ENCODE assay signal across 22 cellular contexts in the genomic region with DNA sequence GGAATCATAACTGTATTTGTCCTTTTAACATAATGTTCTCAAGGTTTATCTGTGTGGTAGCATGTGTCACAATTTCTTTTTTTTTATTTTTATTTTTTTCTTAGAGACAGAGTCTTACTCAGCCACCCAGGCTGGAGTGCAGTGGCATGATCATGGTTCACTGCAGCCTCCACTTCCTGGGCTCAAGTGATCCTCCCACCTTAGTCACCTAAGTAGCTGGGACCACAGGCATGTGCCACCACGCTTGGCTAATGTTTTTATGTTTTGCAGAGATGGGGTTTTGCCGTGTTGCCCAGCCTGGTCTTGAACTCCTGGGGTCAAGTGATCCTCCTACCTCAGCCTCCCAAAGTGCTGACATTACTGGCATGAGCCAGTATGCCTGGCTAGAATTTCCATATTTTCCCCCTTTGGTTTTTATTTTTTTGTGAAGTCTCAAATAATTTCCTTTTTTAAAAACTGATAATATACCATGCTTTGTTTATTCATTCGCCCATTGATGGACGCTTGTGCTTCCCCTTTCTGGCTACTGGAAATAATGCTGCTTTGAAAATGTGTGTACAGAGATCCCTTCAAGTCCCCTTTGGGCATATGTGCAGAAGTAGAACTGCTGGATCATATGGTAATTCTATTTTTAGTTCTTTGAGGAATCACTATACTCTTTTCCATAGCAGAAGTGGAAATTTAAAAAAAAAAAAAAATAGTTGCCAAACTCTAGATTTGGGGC. TPM values are rescaled to one million over a fixed set of nuclear protein-coding genes. Genes with fewer than 3 reads are reported as not detected.
A peak's percentile ranks its signal among the peaks of the same experiment; 100 is the strongest.
DNase-seq lines count a peak whose midpoint lies in the region; ATAC-seq and TF ChIP-seq lines count a peak whose summit lies in the region.
"Had no signal": no experiment of that assay in that cellular context is flagged by ENCODE, and none has a peak within 500 bp of the region (broad histone marks: within the 10 kb centered on the region; RNA-seq: fewer than 3 reads in every experiment).

No MANE protein-coding gene starts in this region.

- TF ChIP-seq CTCF in right atrium auricular region (IDR thresholded peaks at IDR 0.05): no peak
- TF ChIP-seq CTCF in RWPE2 (IDR thresholded peaks at IDR 0.05; ENCODE audit: poor library complexity, severe bottlenecking): no peak
- no peak for TF ChIP-seq CTCF in type B pancreatic cell (conservative IDR thresholded peaks at IDR 0.05)

- H3K27ac ChIP-seq in right atrium auricular region: peak overlapping the region; percentile 73 to 93
- H3K27ac ChIP-seq in RWPE2 (ENCODE audit: poor library complexity, severe bottlenecking): no peak overlapping the region
- H3K27ac ChIP-seq: upper lobe of left lung had no signal

- no peaks in the 10 kb centered on the region for H3K9me3 ChIP-seq in right atrium auricular region
- no peaks in the 10 kb centered on the region for H3K9me3 ChIP-seq in RWPE2 (ENCODE audit: severe bottlenecking)
- H3K9me3 ChIP-seq: HAP-1, upper lobe of left lung had no signal

- H3K9me3 Mint-ChIP-seq in type B pancreatic cell: no peaks in the 10 kb centered on the region
- no peaks in the 10 kb centered on the region for H3K9me3 Mint-ChIP-seq in activated T-helper 17 cell treated with anti-CD3 and anti-CD28 coated beads, Interleukin-2, amount 50 U/mL, for 72 hours
- H3K9me3 Mint-ChIP-seq: effector memory CD8-positive, alpha-beta T cell; stimulated activated naive CD8-positive, alpha-beta T cell treated with anti-CD3 and anti-CD28 coated beads, Interleukin-15, Interleukin-2, amounts not matched to agents 100 ng/mL and 50 ng/mL, for 24 hours had no signal

- H3K4me1 Mint-ChIP-seq in type B pancreatic cell (ENCODE audit: unreplicated experiment): peaks cover 15% of the 10 kb centered on the region
- no peaks in the 10 kb centered on the region for H3K4me1 Mint-ChIP-seq in activated T-helper 17 cell treated with anti-CD3 and anti-CD28 coated beads, Interleukin-2, amount 50 U/mL, for 72 hours
- H3K4me1 Mint-ChIP-seq: CD4-positive, alpha-beta memory T cell had no signal

- H3K27ac Mint-ChIP-seq in type B pancreatic cell: peak overlapping the region; percentile 20
- no peak overlapping the region for H3K27ac Mint-ChIP-seq in activated T-helper 17 cell treated with anti-CD3 and anti-CD28 coated beads, Interleukin-2, amount 50 U/mL, for 72 hours
- H3K27ac Mint-ChIP-seq: CD4-positive, alpha-beta memory T cell; effector memory CD8-positive, alpha-beta T cell; stimulated activated naive CD8-positive, alpha-beta T cell treated with anti-CD3 and anti-CD28 coated beads, Interleukin-15, Interleukin-2, amounts not matched to agents 100 ng/mL and 50 ng/mL, for 24 hours had no signal

- no peaks in the 10 kb centered on the region for H3K27me3 Mint-ChIP-seq in type B pancreatic cell
- peaks cover 7% of the 10 kb centered on the region for H3K27me3 Mint-ChIP-seq in activated T-helper 17 cell treated with anti-CD3 and anti-CD28 coated beads, Interleukin-2, amount 50 U/mL, for 72 hours
- H3K27me3 Mint-ChIP-seq: stimulated activated naive CD8-positive, alpha-beta T cell treated with anti-CD3 and anti-CD28 coated beads, Interleukin-15, Interleukin-2, amounts not matched to agents 100 ng/mL and 50 ng/mL, for 24 hours had no signal

- H3K4me3 ChIP-seq in right atrium auricular region (no peak overlapping the region), RWPE2 (ENCODE audit: severe bottlenecking) (no peak overlapping the region)
- H3K4me3 ChIP-seq: HAP-1, upper lobe of left lung had no signal

- DNase-seq in right atrium auricular region (ENCODE audit: low spot score) (no peak), left cardiac atrium (no peak), RWPE2 (ENCODE audit: low spot score) (no peak), foreskin melanocyte (peak; percentile 84), type B pancreatic cell (ENCODE audit: extremely low spot score, unreplicated experiment) (no peak), NK-92 (lab: John Stamatoyannopoulos, UW; ENCODE audit: unreplicated experiment) (no peak)
- no peak for DNase-seq in stimulated activated CD8-positive, alpha-beta memory T cell treated with anti-CD3 and anti-CD28 coated beads, Interleukin-4, amount 100 ng/mL, for 48 hours
- DNase-seq: activated CD4-positive, alpha-beta T cell treated with anti-CD3 and anti-CD28 coated beads for 48 hours; CD4-positive, alpha-beta memory T cell; DMS79; effector memory CD8-positive, alpha-beta T cell; hippocampal formation; islet precursor cell; KG1; NCI-H524 treated with DMSO at 0.1 percent for 48 hours; stimulated activated CD4-positive, alpha-beta T cell treated with anti-CD3 and anti-CD28 coated beads, Interleukin-15, amount 100 ng/mL, for 24 hours; upper lobe of left lung had no signal

- H3K36me3 ChIP-seq in right atrium auricular region (no peaks in the 10 kb centered on the region), RWPE2 (ENCODE audit: low read depth) (peaks cover 29% of the 10 kb centered on the region)
- H3K36me3 ChIP-seq: HAP-1, upper lobe of left lung had no signal

- H3K27me3 ChIP-seq in right atrium auricular region: no peaks in the 10 kb centered on the region
- no peaks in the 10 kb centered on the region for H3K27me3 ChIP-seq in RWPE2 (ENCODE audit: insufficient read depth, poor library complexity, severe bottlenecking)
- H3K27me3 ChIP-seq: upper lobe of left lung had no signal

- no peaks in the 10 kb centered on the region for H3K36me3 Mint-ChIP-seq in type B pancreatic cell
- no peaks in the 10 kb centered on the region for H3K36me3 Mint-ChIP-seq in activated T-helper 17 cell treated with anti-CD3 and anti-CD28 coated beads, Interleukin-2, amount 50 U/mL, for 72 hours (ENCODE audit: low read depth)
- H3K36me3 Mint-ChIP-seq: CD4-positive, alpha-beta memory T cell had no signal

- peaks cover 0 to 22% of the 10 kb centered on the region in 2 donors for H3K4me1 ChIP-seq in right atrium auricular region
- no peaks in the 10 kb centered on the region for H3K4me1 ChIP-seq in RWPE2 (ENCODE audit: insufficient read depth, poor library complexity, severe bottlenecking)
- H3K4me1 ChIP-seq: HAP-1 had no signal

- intact Hi-C loops in left cardiac atrium (cut with DNase I): no loop called here

- no peak for ATAC-seq in left cardiac atrium
- peak; percentile 52 for ATAC-seq in RWPE2 (ENCODE audit: low read depth)
- ATAC-seq in activated T-helper 17 cell treated with anti-CD3 and anti-CD28 coated beads, Interleukin-2, amount 50 U/mL, for 72 hours (replicated peaks): no peak
- ATAC-seq: effector memory CD8-positive, alpha-beta T cell had no signal

- peak overlapping the region; percentile 29 for H3K4me3 Mint-ChIP-seq in type B pancreatic cell
- no peak overlapping the region for H3K4me3 Mint-ChIP-seq in activated T-helper 17 cell treated with anti-CD3 and anti-CD28 coated beads, Interleukin-2, amount 50 U/mL, for 72 hours
- H3K4me3 Mint-ChIP-seq: CD4-positive, alpha-beta memory T cell; effector memory CD8-positive, alpha-beta T cell; stimulated activated naive CD8-positive, alpha-beta T cell treated with anti-CD3 and anti-CD28 coated beads, Interleukin-15, Interleukin-2, amounts not matched to agents 100 ng/mL and 50 ng/mL, for 24 hours had no signal

RNA-seq across cellular contexts. Expression of gene TMEM40, which starts 28.4 kb away (rescaled TPM):
- total RNA-seq in right atrium auricular region (1 to 10 TPM; 1.8 to 2.3 TPM), left cardiac atrium (1 to 10 TPM; 4.8 to 6.5 TPM), type B pancreatic cell (ENCODE audit: low replicate concordance) (16.3 and 51.3 TPM in 2 replicates)
- not detected for total RNA-seq in activated T-helper 17 cell treated with anti-CD3 and anti-CD28 coated beads, Interleukin-2, amount 50 U/mL, for 72 hours
- total RNA-seq: CD4-positive, alpha-beta memory T cell; cerebellum; mesenteric fat pad had no signal
